In the genomic region with DNA sequence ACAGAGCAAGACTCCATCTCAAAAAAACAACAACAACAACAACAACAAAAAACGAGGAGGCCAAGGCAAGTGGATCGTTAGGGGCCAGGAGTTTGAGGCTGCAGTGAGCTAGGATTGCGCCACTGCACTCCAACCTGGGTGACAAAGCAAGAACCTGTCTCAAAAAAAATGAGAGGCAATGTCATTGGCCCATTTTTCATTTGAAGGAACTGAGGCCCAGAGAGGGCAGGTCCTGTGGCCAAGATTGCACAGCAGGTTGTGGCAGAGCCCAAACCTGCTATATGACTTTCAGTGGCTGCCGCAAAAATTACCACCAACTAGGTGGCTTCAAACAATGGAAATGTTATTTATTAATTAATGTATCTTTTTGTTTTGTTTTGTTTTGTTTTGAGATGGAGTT, we compare ENCODE assay signal across 11 cellular contexts. TPM values are rescaled to one million over a fixed set of nuclear protein-coding genes. Genes with fewer than 3 reads are reported as not detected.
"Had no signal": no experiment of that assay in that cellular context is flagged by ENCODE, and none has a peak within 500 bp of the region (broad histone marks: within the 10 kb centered on the region; RNA-seq: fewer than 3 reads in every experiment).

No MANE protein-coding gene starts in this region.

- H3K27me3 ChIP-seq: cardiac muscle cell, left lung, transverse colon, uterus had no signal

- H3K36me3 ChIP-seq: uterus had no signal

- H3K27ac ChIP-seq: cardiac muscle cell had no signal

- ATAC-seq: activated CD4-positive, alpha-beta T cell treated with anti-CD3 and anti-CD28 coated beads for 36 hours; activated CD8-positive, alpha-beta memory T cell treated with anti-CD3 and anti-CD28 coated beads, Interleukin-2, amount 10 ng/mL, durations not matched to agents 7 days and 5 days; left lung had no signal

- H3K9me3 ChIP-seq: left lung, transverse colon, uterus had no signal

- H3K4me3 ChIP-seq: cardiac muscle cell, left lung, transverse colon, uterus had no signal

- DNase-seq: activated CD4-positive, alpha-beta memory T cell treated with anti-CD3 and anti-CD28 coated beads, Interleukin-2, amount 10 ng/mL, durations not matched to agents 7 days and 5 days; activated CD4-positive, alpha-beta T cell treated with anti-CD3 and anti-CD28 coated beads for 36 hours; activated CD8-positive, alpha-beta memory T cell treated with anti-CD3 and anti-CD28 coated beads, Interleukin-2, amount 10 ng/mL, durations not matched to agents 7 days and 5 days; foreskin fibroblast; left lung; stimulated activated CD4-positive, alpha-beta T cell treated with anti-CD3 and anti-CD28 coated beads, Interleukin-2, amount 100 ng/mL, for 24 hours; stimulated activated naive CD4-positive, alpha-beta T cell treated with Interleukin-2 at 50 U/mL for 16 hours; transverse colon; uterus had no signal

RNA-seq across cellular contexts. Expression of a gene that starts 15.1 kb away (rescaled TPM):
- total RNA-seq: progenitor cell of endocrine pancreas had no signal
